ENCODE assay signal across 7 cellular contexts in genomic region chr12:64610092-64610659, GRCh38. TPM values are rescaled to one million over a fixed set of nuclear protein-coding genes. Genes with fewer than 3 reads are reported as not detected.
DNase-seq lines count a peak whose midpoint lies in the region; ATAC-seq and TF ChIP-seq lines count a peak whose summit lies in the region.

TSS of gene RASSF3 (plus strand) at chr12:64610495. CDS start at chr12:64610633, 138 bp downstream.

- ATAC-seq in GM18498 (IDR thresholded peaks at IDR 0.05; ENCODE audit: unreplicated experiment) (peak; percentile 63), HG02588 (IDR thresholded peaks at IDR 0.05; ENCODE audit: unreplicated experiment) (peak; percentile 57)

- H3K27me3 ChIP-seq in kidney epithelial cell (ENCODE audit: control insufficient read depth, insufficient read depth, low read length) = no peaks in the 10 kb centered on the region

- H3K36me3 ChIP-seq in kidney epithelial cell (ENCODE audit: control insufficient read depth, insufficient read depth, low read length) = no peaks in the 10 kb centered on the region

- TF ChIP-seq CTCF in kidney epithelial cell (IDR thresholded peaks at IDR 0.05; ENCODE audit: insufficient read depth, low read length, poor library complexity, severe bottlenecking) = no peak

- peak within 1 kb of the TSS; percentile 71 for H3K27ac ChIP-seq in caudate nucleus (ENCODE audit: low read depth, low read length)

- peak within 1 kb of the TSS; percentile 85 for H3K4me3 ChIP-seq in kidney epithelial cell (ENCODE audit: low read depth, low read length)

- peak; percentile 72 for DNase-seq in NCI-H146 treated with DMSO at 0.1 percent for 48 hours (lab: John Stamatoyannopoulos, UW; ENCODE audit: unreplicated experiment)
- DNase-seq in activated CD4-positive, CD25-positive, alpha-beta regulatory T cell (lab: John Stamatoyannopoulos, UW) = peak; percentile 27 to 51 (median 42)
- peak in 25 of 61 donors; percentile 8 to 74 (median 33) for DNase-seq in caudate nucleus (lab: John Stamatoyannopoulos, UW)
- DNase-seq in kidney epithelial cell (ENCODE audit: low read depth) = no peak
- peak; percentile 68 for DNase-seq in stimulated activated CD4-positive, alpha-beta T cell treated with anti-CD3 and anti-CD28 coated beads, Interleukin-1b, Interleukin-23, amount 100 ng/mL, for 48 hours

RNA-seq across cellular contexts. Expression of gene RASSF3, which starts in this region (rescaled TPM):
- 23.6 and 25.7 TPM in 2 replicates for total RNA-seq in kidney epithelial cell
